ENCODE assay signal across 8 cellular contexts in the genomic region with DNA sequence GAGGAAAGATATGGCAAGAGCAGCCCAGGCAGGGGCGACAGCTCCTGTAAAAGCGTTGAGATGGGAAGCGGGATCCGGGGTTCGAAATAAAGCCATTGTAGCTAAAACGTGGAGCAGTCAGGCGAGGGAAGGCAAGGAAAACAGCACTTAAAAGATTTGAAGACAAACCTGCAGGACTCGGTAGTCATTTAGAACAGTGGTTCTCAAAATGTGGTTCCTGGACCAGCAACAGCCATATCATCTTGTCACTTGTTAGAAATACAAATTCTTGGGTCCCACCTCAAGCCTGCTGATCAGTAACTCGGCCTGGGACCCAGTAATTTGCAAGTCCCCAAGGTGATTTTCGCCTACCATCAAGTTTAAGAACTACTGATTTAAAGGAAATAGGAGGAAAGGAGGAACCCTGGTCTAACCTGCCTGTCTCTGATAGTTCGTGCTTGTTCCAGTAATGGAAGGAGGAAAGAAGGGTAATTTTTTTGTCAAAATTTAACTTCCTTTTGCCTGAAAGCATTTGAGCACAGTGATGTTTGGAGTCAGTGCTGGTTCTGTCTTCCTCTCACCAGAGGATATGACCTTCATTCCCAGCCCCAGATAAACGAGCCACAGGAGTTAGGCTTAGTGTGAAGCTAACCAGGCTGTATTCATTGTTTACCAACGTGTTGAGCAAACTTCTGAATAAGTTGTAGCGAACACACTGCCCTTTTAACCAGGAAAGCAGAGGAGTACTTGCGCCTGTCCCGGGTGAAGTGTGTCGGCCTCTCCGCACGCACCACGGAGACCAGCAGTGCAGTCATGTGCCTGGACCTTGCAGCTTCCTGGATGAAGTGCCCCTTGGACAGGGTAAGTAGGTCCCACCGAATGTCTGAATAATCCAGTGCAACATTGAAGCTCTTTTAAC. TPM values are rescaled to one million over a fixed set of nuclear protein-coding genes. Genes with fewer than 3 reads are reported as not detected.
DNase-seq lines count a peak whose midpoint lies in the region; ATAC-seq and TF ChIP-seq lines count a peak whose summit lies in the region.

No MANE protein-coding gene starts in this region.

- no peaks in the 10 kb centered on the region for H3K36me3 ChIP-seq in body of pancreas (replicated peaks in 1 of 2; ENCODE audit: insufficient read depth in 1 of 2, low read depth in 2 of 2)

- H3K4me1 ChIP-seq in body of pancreas = peaks cover 25% of the 10 kb centered on the region

- H3K27me3 ChIP-seq in HL-60 (ENCODE audit: insufficient read depth, poor library complexity, severe bottlenecking) (no peaks in the 10 kb centered on the region), body of pancreas (no peaks in the 10 kb centered on the region)

- H3K9me3 ChIP-seq in body of pancreas = no peaks in the 10 kb centered on the region

- peak overlapping the region; percentile 97 for H3K27ac ChIP-seq in HL-60 (replicated peaks)
- H3K27ac ChIP-seq in body of pancreas = peak overlapping the region in 3 of 4 donors; percentile 90 to 94 (median 90)

- intact Hi-C loops in body of pancreas (cut with DNase I) = no loop called here
- intact Hi-C loops in lower leg skin (cut with DNase I; ENCODE audit: low total_unique reads) = no loop called here

- no peak for ATAC-seq in body of pancreas
- ATAC-seq in HG02970 (IDR thresholded peaks at IDR 0.05; ENCODE audit: low FRiP score, unreplicated experiment) = no peak
- no peak for ATAC-seq in HG03571 (IDR thresholded peaks at IDR 0.05; ENCODE audit: unreplicated experiment)

- DNase-seq in AG04449 (ENCODE audit: low read depth, low spot score) (no peak), HL-60 (ENCODE audit: low read depth in 1 of 2, low spot score in 1 of 2) (peak in 1 of 2 experiments; percentile 35), body of pancreas (no peak), lower leg skin (ENCODE audit: low spot score in 2 of 2) (no peak), NCI-H2227 treated with DMSO at 0.1 percent for 48 hours (lab: John Stamatoyannopoulos, UW) (no peak), NAMALWA (ENCODE audit: low spot score) (no peak)

- TF ChIP-seq POLR2A in body of pancreas (IDR thresholded peaks at IDR 0.05) = no peak
- no peak for TF ChIP-seq POLR2A in lower leg skin (IDR thresholded peaks at IDR 0.05)

- CTCF ChIA-PET in AG04449 (lab: Yijun Ruan, JAX) = interaction anchor here (0.8 to 3.7 kb wide), 10 partner anchors 9 to 116 kb away, joined by 3 to 16 read pairs (median 4); no protein-coding TSS in a partner anchor

- H3K4me3 ChIP-seq in AG04449 (ENCODE audit: low read depth, low read length) (peak overlapping the region; percentile 89), HL-60 (replicated peaks; ENCODE audit: insufficient read depth, low read length) (peak overlapping the region; percentile 97), body of pancreas (peak overlapping the region in 1 of 2 donors; percentile 73), lower leg skin (ENCODE audit: low read depth, poor library complexity, severe bottlenecking) (peak overlapping the region; percentile 89)

- WGBS in body of pancreas, 2 donors = 7 to 9% methylated on average over 21 of the region's 21 CpGs
- 15% methylated on average over 19 to 21 of the region's 21 CpGs for WGBS in lower leg skin, 2 donors

- POLR2A ChIA-PET in AG04449 (lab: Yijun Ruan, JAX) = interaction anchor here (0.6 kb wide), 1 partner anchor 148 kb away, joined by 4 read pairs; no protein-coding TSS in a partner anchor

- no peak for TF ChIP-seq CTCF in AG04449 (IDR thresholded peaks at IDR 0.05; ENCODE audit: insufficient read depth, low read length, missing control alignments)
- TF ChIP-seq CTCF in HL-60 (IDR thresholded peaks at IDR 0.05; ENCODE audit: insufficient read depth, low read length) = no peak
- no peak for TF ChIP-seq CTCF in body of pancreas (IDR thresholded peaks at IDR 0.05)
- no peak for TF ChIP-seq CTCF in lower leg skin (IDR thresholded peaks at IDR 0.05)

RNA-seq across cellular contexts. Expression of a gene that starts 1.1 kb away (rescaled TPM):
- 1 to 10 TPM in 1 of 2 donors, not detected in 1; 4.9 TPM for total RNA-seq in body of pancreas
- 1 to 10 TPM in 2 of 4 donors, under 1 TPM in 1, not detected in 1; 0.49 to 1.5 (median 1.2) TPM for total RNA-seq in lower leg skin

RNA-seq across cellular contexts. Expression of a gene that starts 1.6 kb away (rescaled TPM):
- total RNA-seq in body of pancreas (10 to 100 TPM; 14.5 to 40.5 TPM), lower leg skin (10 to 100 TPM; 37.2 to 77.0 (median 64.4) TPM)

RNA-seq across cellular contexts. Expression of a gene that starts 57.6 kb away (rescaled TPM):
- total RNA-seq in body of pancreas (under 1 TPM in 1 of 2 donors, not detected in 1; 0.26 TPM), lower leg skin (under 1 TPM in 3 of 4 donors, not detected in 1; 0.11 to 0.86 (median 0.19) TPM)
